In genomic region chr2:20593072-20594034, GRCh38 we compare ENCODE assay signal across 1 cellular context.
A peak's percentile ranks its signal among the peaks of the same experiment; 100 is the strongest.
TF ChIP-seq lines count a peak whose summit lies in the region.

No MANE protein-coding gene starts in this region.

TF ChIP-seq in HepG2, 621 proteins besides CTCF, POLR2A, EP300 and RAD21 (continued from another document):
- TF ChIP-seq USF2 (IDR thresholded peaks at IDR 0.05; ENCODE audit: low read depth, low read length) (peak; percentile 51), USF2 (CRISPR knock-in tag; IDR thresholded peaks at IDR 0.05; ENCODE audit: borderline replicate concordance) (peak; percentile 74), ZUFSP (CRISPR knock-in tag; IDR thresholded peaks at IDR 0.05; ENCODE audit: borderline replicate concordance) (no peak), SMARCE1 (IDR thresholded peaks at IDR 0.05; ENCODE audit: borderline replicate concordance) (peak; percentile 82; the same call in 1 of the 2 replicates), PAF1 (CRISPR knock-in tag; IDR thresholded peaks at IDR 0.05) (no peak), ARNTL (CRISPR knock-in tag; IDR thresholded peaks at IDR 0.05) (peak; percentile 99), SOX5 (CRISPR knock-in tag; IDR thresholded peaks at IDR 0.05; ENCODE audit: borderline replicate concordance) (peak; percentile 100), LBX2 (CRISPR knock-in tag; IDR thresholded peaks at IDR 0.05; ENCODE audit: borderline replicate concordance) (no peak), CCDC6 (CRISPR knock-in tag; IDR thresholded peaks at IDR 0.05) (peak; percentile 99), ZSCAN12 (CRISPR knock-in tag; IDR thresholded peaks at IDR 0.05) (0 out of 2 replicates have a peak, but pooled peaks have one; percentile 30), PCBP1 (IDR thresholded peaks at IDR 0.05; ENCODE audit: borderline replicate concordance, low read depth, low read length) (peak; percentile 94; the same call in 1 of the 2 replicates), IKZF5 (CRISPR knock-in tag; IDR thresholded peaks at IDR 0.05) (peak; percentile 98), NCOR1 (IDR thresholded peaks at IDR 0.05; ENCODE audit: borderline replicate concordance, low read length) (peak; percentile 100), KLF16 (CRISPR knock-in tag; IDR thresholded peaks at IDR 0.05) (peak in 1 of 2 experiments; percentile 99; a peak in 2 of 4 replicates), ZNF530 (CRISPR knock-in tag; IDR thresholded peaks at IDR 0.05; ENCODE audit: low read depth) (0 out of 2 replicates have a peak, but pooled peaks have one; percentile 23), ZNF460 (CRISPR knock-in tag; IDR thresholded peaks at IDR 0.05; ENCODE audit: borderline replicate concordance) (peak; percentile 84; the same call in 1 of the 2 replicates), HNF4A (CRISPR knock-in tag; IDR thresholded peaks at IDR 0.05) (peak; percentile 99), ZNF24 (IDR thresholded peaks at IDR 0.05) (peak; percentile 100), CREB3 (CRISPR knock-in tag; IDR thresholded peaks at IDR 0.05) (no peak; the same call in 1 of the 2 replicates), FOXO1 (CRISPR knock-in tag; IDR thresholded peaks at IDR 0.05) (peak; percentile 99), MED13 (CRISPR knock-in tag; IDR thresholded peaks at IDR 0.05) (peak; percentile 100), ZNF503 (CRISPR knock-in tag; IDR thresholded peaks at IDR 0.05) (peak; percentile 100), ZNF20 (CRISPR knock-in tag; IDR thresholded peaks at IDR 0.05) (peak; percentile 80; the same call in 1 of the 2 replicates), ZMAT5 (CRISPR knock-in tag; IDR thresholded peaks at IDR 0.05; ENCODE audit: borderline replicate concordance, low read depth) (no peak), ZBTB25 (CRISPR knock-in tag; IDR thresholded peaks at IDR 0.05) (peak; percentile 90), ZNF781 (CRISPR knock-in tag; IDR thresholded peaks at IDR 0.05; ENCODE audit: borderline replicate concordance, not compliant biosample characterization) (peak; percentile 98), NFAT5 (CRISPR knock-in tag; IDR thresholded peaks at IDR 0.05) (no peak; the same call in 1 of the 2 replicates), ZNF292 (CRISPR knock-in tag; IDR thresholded peaks at IDR 0.05; ENCODE audit: borderline replicate concordance, low read depth) (peak; percentile 93; the same call in 1 of the 2 replicates), ZSCAN9 (CRISPR knock-in tag; IDR thresholded peaks at IDR 0.05; ENCODE audit: borderline replicate concordance) (peak; percentile 99), DMTF1 (CRISPR knock-in tag; IDR thresholded peaks at IDR 0.05) (0 out of 2 replicates have a peak, but pooled peaks have one; percentile 54), ZFP36L2 (CRISPR knock-in tag; IDR thresholded peaks at IDR 0.05) (peak; percentile 28; the same call in 1 of the 2 replicates), RFX5 (IDR thresholded peaks at IDR 0.05; ENCODE audit: low read depth, low read length) (peak; percentile 60)
